10 cellular contexts compared by ENCODE assay signal in the genomic region with DNA sequence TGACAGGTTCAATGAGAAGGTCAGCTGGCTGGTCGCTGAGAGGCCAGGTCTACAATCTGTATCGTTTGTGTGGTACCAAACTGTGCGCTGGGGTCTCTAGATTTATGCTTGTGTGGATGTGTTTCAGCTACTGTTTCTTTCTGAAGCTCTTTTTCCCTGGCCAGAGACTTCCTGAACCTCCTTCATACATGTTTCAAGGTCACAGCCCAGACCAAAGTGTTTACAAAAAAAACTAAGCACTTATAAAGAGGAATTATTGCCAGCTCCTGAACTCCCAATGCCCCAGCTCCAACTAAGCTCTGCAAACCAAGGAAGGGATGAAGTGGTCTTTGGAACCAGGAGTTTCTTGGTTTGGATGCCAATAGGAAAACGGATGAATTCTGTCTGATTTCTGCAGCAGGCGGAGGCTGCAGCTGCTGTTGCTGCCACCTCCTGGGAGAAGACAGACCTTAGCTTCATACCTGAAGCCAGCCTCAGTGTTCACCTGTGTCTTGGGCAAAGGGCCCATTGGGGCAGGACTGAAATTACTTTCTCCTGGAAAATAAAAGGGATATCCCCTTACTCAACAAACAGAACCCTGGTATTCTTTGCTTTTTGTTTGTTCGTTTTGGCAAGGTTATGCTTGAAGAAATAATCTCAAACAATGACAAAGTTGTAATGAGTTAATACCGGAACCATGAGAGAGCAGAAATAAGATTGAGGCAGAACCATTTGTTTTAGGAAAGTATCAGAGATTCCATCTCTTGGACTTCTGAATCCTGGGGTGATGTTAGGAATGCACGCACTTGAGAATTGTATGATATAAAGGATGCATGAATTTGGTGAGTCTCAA. TPM values are rescaled to one million over a fixed set of nuclear protein-coding genes. Genes with fewer than 3 reads are reported as not detected.
A peak's percentile ranks its signal among the peaks of the same experiment; 100 is the strongest.
DNase-seq lines count a peak whose midpoint lies in the region; ATAC-seq lines count a peak whose summit lies in the region.
"Had no signal": no experiment of that assay in that cellular context is flagged by ENCODE, and none has a peak within 500 bp of the region (broad histone marks: within the 10 kb centered on the region; RNA-seq: fewer than 3 reads in every experiment).

No MANE protein-coding gene starts in this region.

- no peaks in the 10 kb centered on the region for H4K20me1 ChIP-seq in Karpas-422 (ENCODE audit: insufficient read depth, low read depth, low read length)

- H3K4me1 ChIP-seq in CD4-positive, CD25-positive, alpha-beta regulatory T cell (ENCODE audit: control insufficient read depth, insufficient read depth, low read length, poor library complexity, severe bottlenecking) = no peaks in the 10 kb centered on the region
- no peaks in the 10 kb centered on the region for H3K4me1 ChIP-seq in Karpas-422 (ENCODE audit: low read length)

- no peaks in the 10 kb centered on the region for H3K79me2 ChIP-seq in Karpas-422 (ENCODE audit: low read length)

- H3K27me3 ChIP-seq in CD4-positive, CD25-positive, alpha-beta regulatory T cell (ENCODE audit: control insufficient read depth, insufficient read depth, low read length) = no peaks in the 10 kb centered on the region
- no peaks in the 10 kb centered on the region for H3K27me3 ChIP-seq in Karpas-422 (ENCODE audit: low read length)

- peak in 2 of 3 donors; percentile 17 to 32 for DNase-seq in CD4-positive, CD25-positive, alpha-beta regulatory T cell
- peak; percentile 56 for DNase-seq in HT-29 (ENCODE audit: low spot score)
- peak; percentile 4 for DNase-seq in activated T-cell treated with anti-CD3 and anti-CD28 coated beads for 24 hours (ENCODE audit: low read depth)
- peak; percentile 50 for DNase-seq in left cardiac atrium
- no peak for DNase-seq in middle frontal gyrus (ENCODE audit: extremely low spot score, low spot score)
- DNase-seq in Karpas-422 = no peak
- no peak for DNase-seq in mesenteric fat pad (ENCODE audit: low spot score)

- H3K9me3 Mint-ChIP-seq in CD4-positive, CD25-positive, alpha-beta regulatory T cell = peaks cover 0 to 17% (median 6%) of the 10 kb centered on the region in 7 donors
- peaks cover 15% of the 10 kb centered on the region for H3K9me3 Mint-ChIP-seq in stimulated activated memory B cell treated with anti-CD40 and anti-IgM and Interleukin-4, amounts not matched to agents 10 μg/mL and 1 μg/mL and 100 μg/mL, for 72 hours

- no peaks in the 10 kb centered on the region for H3K27me3 Mint-ChIP-seq in CD4-positive, CD25-positive, alpha-beta regulatory T cell
- no peaks in the 10 kb centered on the region for H3K27me3 Mint-ChIP-seq in stimulated activated memory B cell treated with anti-CD40 and anti-IgM and Interleukin-4, amounts not matched to agents 10 μg/mL and 1 μg/mL and 100 μg/mL, for 72 hours

- H3K27ac Mint-ChIP-seq in CD4-positive, CD25-positive, alpha-beta regulatory T cell = no peak overlapping the region
- H3K27ac Mint-ChIP-seq in stimulated activated memory B cell treated with anti-CD40 and anti-IgM and Interleukin-4, amounts not matched to agents 10 μg/mL and 1 μg/mL and 100 μg/mL, for 72 hours = no peak overlapping the region

- H3K4me3 ChIP-seq in CD4-positive, CD25-positive, alpha-beta regulatory T cell (ENCODE audit: low read depth, low read length) = no peak overlapping the region
- no peak overlapping the region for H3K4me3 ChIP-seq in Karpas-422 (ENCODE audit: low read length)

- H3K4me3 Mint-ChIP-seq in CD4-positive, CD25-positive, alpha-beta regulatory T cell = no peak overlapping the region
- no peak overlapping the region for H3K4me3 Mint-ChIP-seq in stimulated activated memory B cell treated with anti-CD40 and anti-IgM and Interleukin-4, amounts not matched to agents 10 μg/mL and 1 μg/mL and 100 μg/mL, for 72 hours

- no peak overlapping the region for H2AFZ ChIP-seq in Karpas-422 (ENCODE audit: low read length)

- peaks cover 3% of the 10 kb centered on the region for H3K36me3 Mint-ChIP-seq in CD4-positive, CD25-positive, alpha-beta regulatory T cell
- H3K36me3 Mint-ChIP-seq in stimulated activated memory B cell treated with anti-CD40 and anti-IgM and Interleukin-4, amounts not matched to agents 10 μg/mL and 1 μg/mL and 100 μg/mL, for 72 hours = peaks cover 9% of the 10 kb centered on the region

- H3K4me2 ChIP-seq in Karpas-422 (ENCODE audit: low read depth, low read length, poor library complexity, severe bottlenecking) = no peak overlapping the region

- ATAC-seq in CD4-positive, CD25-positive, alpha-beta regulatory T cell (ENCODE audit: low read depth in 2 of 2) = peak in 1 of 2 donors; percentile 48
- ATAC-seq in left cardiac atrium = peak; percentile 47 to 52
- peak; percentile 67 for ATAC-seq in stimulated activated memory B cell treated with anti-CD40 and anti-IgM and Interleukin-4, amounts not matched to agents 10 μg/mL and 1 μg/mL and 100 μg/mL, for 72 hours

- H3K36me3 ChIP-seq in CD4-positive, CD25-positive, alpha-beta regulatory T cell (ENCODE audit: control insufficient read depth, insufficient read depth, low read length) = no peaks in the 10 kb centered on the region
- H3K36me3 ChIP-seq in Karpas-422 (ENCODE audit: insufficient read depth, low read length) = no peaks in the 10 kb centered on the region

- intact Hi-C loops in left cardiac atrium (cut with DNase I) = loop anchor here (2.0 to 10.0 kb wide), 4 partner anchors 116 to 236 kb away; no protein-coding TSS in a partner anchor

- H3K27ac ChIP-seq in CD4-positive, CD25-positive, alpha-beta regulatory T cell (ENCODE audit: insufficient read depth, low read length, poor library complexity, severe bottlenecking) = no peak overlapping the region
- H3K27ac ChIP-seq in Karpas-422 (ENCODE audit: low read length) = no peak overlapping the region
- H3K27ac ChIP-seq: epithelial cell of prostate, HL-60 had no signal

- H3K9me3 ChIP-seq in CD4-positive, CD25-positive, alpha-beta regulatory T cell (ENCODE audit: control insufficient read depth in 2 of 2, low read length in 2 of 2) = peaks cover 7 to 12% of the 10 kb centered on the region in 2 experiments
- H3K9me3 ChIP-seq in Karpas-422 (ENCODE audit: low read length) = peaks cover 6% of the 10 kb centered on the region

- H3K9ac ChIP-seq in Karpas-422 (ENCODE audit: low read length) = no peak overlapping the region

- H3K4me1 Mint-ChIP-seq in CD4-positive, CD25-positive, alpha-beta regulatory T cell = no peaks in the 10 kb centered on the region
- H3K4me1 Mint-ChIP-seq in stimulated activated memory B cell treated with anti-CD40 and anti-IgM and Interleukin-4, amounts not matched to agents 10 μg/mL and 1 μg/mL and 100 μg/mL, for 72 hours = no peaks in the 10 kb centered on the region

- H3K9me2 ChIP-seq in Karpas-422 (replicated peaks; ENCODE audit: insufficient read depth, low read length) = no peaks in the 10 kb centered on the region

RNA-seq across cellular contexts. Expression of a gene that starts 24.6 kb away (rescaled TPM):
- 58.9 TPM for total RNA-seq in CD4-positive, CD25-positive, alpha-beta regulatory T cell
- 10 to 100 TPM; 24.5 to 36.6 (median 32.3) TPM for polyA plus RNA-seq in CD4-positive, CD25-positive, alpha-beta regulatory T cell
- 11.2 and 12.1 TPM in 2 replicates for total RNA-seq in HT-29 (2014; rRNA removed; shearing (Covaris generic))
- 10 to 100 TPM; 39.7 to 48.3 TPM for total RNA-seq in left cardiac atrium
- total RNA-seq in Karpas-422 (2014; rRNA removed; shearing (Covaris generic); ENCODE audit: low replicate concordance) = 17.2 and 70.8 TPM in 2 replicates
- 73.4 TPM for total RNA-seq in mesenteric fat pad

Comparison
In these comparisons a context has a peak if more than half of its experiments do, and no peak if none do; other contexts are left out.
1. DNase-seq: peak in CD4-positive, CD25-positive, alpha-beta regulatory T cell (2 of 3), HT-29 (single experiment), activated T-cell treated with anti-CD3 and anti-CD28 coated beads for 24 hours (single experiment) and left cardiac atrium (single experiment); none in middle frontal gyrus (single experiment), Karpas-422 (single experiment) and mesenteric fat pad (single experiment).